1 cellular context compared by ENCODE assay signal in the genomic region with DNA sequence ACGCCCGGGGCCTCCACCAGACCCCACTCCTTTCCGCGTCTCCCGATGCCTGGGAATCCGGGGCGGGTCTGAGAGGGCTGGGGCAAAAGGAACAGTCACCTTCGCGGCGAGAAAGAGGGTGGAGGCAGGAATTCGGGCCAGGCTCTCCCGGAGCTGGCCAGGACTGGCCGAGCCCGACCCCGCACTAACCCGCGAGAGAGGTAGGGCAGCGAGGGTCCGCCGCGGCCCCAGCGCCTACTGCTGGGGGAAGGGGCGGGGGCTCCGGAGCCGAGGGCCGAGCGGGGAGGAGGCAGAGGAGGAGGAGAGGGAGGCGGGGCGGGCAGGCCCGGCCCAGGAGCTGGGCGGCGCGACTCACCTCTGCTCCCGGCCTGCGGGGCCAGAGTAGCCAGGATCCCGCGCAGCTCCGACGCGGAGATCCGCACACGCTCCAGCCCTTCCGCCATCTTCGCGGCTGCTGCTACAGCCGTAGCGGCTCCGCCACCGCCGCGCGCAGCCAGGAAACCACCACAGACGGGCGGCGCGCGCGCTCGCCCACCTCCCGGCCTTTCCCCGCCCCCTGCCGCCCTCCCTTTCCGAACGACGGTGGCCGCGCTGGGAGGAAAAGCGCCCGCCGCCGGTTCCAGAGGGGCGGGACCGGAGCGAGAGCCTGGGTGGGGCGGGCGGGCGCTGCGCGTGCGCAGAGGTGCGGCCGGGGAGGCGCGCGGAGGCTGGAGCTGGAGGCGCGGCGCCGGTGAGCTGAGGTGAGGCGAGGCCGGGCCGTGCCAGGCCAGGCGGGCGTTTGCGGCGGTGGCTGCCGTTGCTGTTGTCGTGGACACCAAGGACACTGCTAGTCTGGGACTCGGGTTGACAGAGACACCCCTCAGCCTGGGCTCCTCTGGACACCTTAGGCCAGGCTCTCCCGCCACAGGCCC.
A peak's percentile ranks its signal among the peaks of the same experiment; 100 is the strongest.
TF ChIP-seq lines count a peak whose summit lies in the region.

A gene (minus strand): TSS at position 508 of the 911 bp plus-strand sequence. CDS start 65 bp downstream, at position 443.
A gene with protein sequence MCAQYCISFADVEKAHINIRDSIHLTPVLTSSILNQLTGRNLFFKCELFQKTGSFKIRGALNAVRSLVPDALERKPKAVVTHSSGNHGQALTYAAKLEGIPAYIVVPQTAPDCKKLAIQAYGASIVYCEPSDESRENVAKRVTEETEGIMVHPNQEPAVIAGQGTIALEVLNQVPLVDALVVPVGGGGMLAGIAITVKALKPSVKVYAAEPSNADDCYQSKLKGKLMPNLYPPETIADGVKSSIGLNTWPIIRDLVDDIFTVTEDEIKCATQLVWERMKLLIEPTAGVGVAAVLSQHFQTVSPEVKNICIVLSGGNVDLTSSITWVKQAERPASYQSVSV (plus strand): TSS at position 673 of the 911 bp plus-strand sequence. CDS start 11,611 bp downstream, outside the sequence.

TF ChIP-seq in GM12878, 131 proteins besides CTCF, POLR2A, EP300 and RAD21 (continued from another document):
- TF ChIP-seq, protein P1, sequence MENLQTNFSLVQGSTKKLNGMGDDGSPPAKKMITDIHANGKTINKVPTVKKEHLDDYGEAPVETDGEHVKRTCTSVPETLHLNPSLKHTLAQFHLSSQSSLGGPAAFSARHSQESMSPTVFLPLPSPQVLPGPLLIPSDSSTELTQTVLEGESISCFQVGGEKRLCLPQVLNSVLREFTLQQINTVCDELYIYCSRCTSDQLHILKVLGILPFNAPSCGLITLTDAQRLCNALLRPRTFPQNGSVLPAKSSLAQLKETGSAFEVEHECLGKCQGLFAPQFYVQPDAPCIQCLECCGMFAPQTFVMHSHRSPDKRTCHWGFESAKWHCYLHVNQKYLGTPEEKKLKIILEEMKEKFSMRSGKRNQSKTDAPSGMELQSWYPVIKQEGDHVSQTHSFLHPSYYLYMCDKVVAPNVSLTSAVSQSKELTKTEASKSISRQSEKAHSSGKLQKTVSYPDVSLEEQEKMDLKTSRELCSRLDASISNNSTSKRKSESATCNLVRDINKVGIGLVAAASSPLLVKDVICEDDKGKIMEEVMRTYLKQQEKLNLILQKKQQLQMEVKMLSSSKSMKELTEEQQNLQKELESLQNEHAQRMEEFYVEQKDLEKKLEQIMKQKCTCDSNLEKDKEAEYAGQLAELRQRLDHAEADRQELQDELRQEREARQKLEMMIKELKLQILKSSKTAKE (IDR thresholded peaks at IDR 0.05; ENCODE audit: low read depth, poor library complexity, severe bottlenecking), result no peak
- TF ChIP-seq, protein P2, sequence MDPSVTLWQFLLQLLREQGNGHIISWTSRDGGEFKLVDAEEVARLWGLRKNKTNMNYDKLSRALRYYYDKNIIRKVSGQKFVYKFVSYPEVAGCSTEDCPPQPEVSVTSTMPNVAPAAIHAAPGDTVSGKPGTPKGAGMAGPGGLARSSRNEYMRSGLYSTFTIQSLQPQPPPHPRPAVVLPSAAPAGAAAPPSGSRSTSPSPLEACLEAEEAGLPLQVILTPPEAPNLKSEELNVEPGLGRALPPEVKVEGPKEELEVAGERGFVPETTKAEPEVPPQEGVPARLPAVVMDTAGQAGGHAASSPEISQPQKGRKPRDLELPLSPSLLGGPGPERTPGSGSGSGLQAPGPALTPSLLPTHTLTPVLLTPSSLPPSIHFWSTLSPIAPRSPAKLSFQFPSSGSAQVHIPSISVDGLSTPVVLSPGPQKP (IDR thresholded peaks at IDR 0.05; ENCODE audit: low read depth, low read length), result no peak
- TF ChIP-seq YY1 (IDR thresholded peaks at IDR 0.05; ENCODE audit: low read depth, low read length) (peak; percentile 93), STAT3 (IDR thresholded peaks at IDR 0.05; ENCODE audit: low read depth, low read length) (no peak), SMAD5 (IDR thresholded peaks at IDR 0.05; ENCODE audit: low read depth) (0 out of 2 replicates have a peak, but pooled peaks have one; percentile 55), MTA3 (IDR thresholded peaks at IDR 0.05; ENCODE audit: borderline replicate concordance, low read length) (no peak), ZNF384 (IDR thresholded peaks at IDR 0.05; ENCODE audit: borderline replicate concordance, low read depth, low read length) (no peak), SMARCA5 (IDR thresholded peaks at IDR 0.05) (peak; percentile 94), HDGF (IDR thresholded peaks at IDR 0.05) (no peak), PAX8 (IDR thresholded peaks at IDR 0.05) (no peak), JUNB (IDR thresholded peaks at IDR 0.05) (no peak), TARDBP (IDR thresholded peaks at IDR 0.05; ENCODE audit: borderline replicate concordance) (no peak), ZNF622 (IDR thresholded peaks at IDR 0.05) (no peak), SREBF2 (IDR thresholded peaks at IDR 0.05; ENCODE audit: low read length) (no peak), NR2C1 (IDR thresholded peaks at IDR 0.05) (no peak), TCF12 (IDR thresholded peaks at IDR 0.05; ENCODE audit: low read depth, low read length) (no peak)
- TF ChIP-seq, protein P3, sequence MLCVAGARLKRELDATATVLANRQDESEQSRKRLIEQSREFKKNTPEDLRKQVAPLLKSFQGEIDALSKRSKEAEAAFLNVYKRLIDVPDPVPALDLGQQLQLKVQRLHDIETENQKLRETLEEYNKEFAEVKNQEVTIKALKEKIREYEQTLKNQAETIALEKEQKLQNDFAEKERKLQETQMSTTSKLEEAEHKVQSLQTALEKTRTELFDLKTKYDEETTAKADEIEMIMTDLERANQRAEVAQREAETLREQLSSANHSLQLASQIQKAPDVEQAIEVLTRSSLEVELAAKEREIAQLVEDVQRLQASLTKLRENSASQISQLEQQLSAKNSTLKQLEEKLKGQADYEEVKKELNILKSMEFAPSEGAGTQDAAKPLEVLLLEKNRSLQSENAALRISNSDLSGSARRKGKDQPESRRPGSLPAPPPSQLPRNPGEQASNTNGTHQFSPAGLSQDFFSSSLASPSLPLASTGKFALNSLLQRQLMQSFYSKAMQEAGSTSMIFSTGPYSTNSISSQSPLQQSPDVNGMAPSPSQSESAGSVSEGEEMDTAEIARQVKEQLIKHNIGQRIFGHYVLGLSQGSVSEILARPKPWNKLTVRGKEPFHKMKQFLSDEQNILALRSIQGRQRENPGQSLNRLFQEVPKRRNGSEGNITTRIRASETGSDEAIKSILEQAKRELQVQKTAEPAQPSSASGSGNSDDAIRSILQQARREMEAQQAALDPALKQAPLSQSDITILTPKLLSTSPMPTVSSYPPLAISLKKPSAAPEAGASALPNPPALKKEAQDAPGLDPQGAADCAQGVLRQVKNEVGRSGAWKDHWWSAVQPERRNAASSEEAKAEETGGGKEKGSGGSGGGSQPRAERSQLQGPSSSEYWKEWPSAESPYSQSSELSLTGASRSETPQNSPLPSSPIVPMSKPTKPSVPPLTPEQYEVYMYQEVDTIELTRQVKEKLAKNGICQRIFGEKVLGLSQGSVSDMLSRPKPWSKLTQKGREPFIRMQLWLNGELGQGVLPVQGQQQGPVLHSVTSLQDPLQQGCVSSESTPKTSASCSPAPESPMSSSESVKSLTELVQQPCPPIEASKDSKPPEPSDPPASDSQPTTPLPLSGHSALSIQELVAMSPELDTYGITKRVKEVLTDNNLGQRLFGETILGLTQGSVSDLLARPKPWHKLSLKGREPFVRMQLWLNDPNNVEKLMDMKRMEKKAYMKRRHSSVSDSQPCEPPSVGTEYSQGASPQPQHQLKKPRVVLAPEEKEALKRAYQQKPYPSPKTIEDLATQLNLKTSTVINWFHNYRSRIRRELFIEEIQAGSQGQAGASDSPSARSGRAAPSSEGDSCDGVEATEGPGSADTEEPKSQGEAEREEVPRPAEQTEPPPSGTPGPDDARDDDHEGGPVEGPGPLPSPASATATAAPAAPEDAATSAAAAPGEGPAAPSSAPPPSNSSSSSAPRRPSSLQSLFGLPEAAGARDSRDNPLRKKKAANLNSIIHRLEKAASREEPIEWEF (IDR thresholded peaks at IDR 0.05; ENCODE audit: insufficient replicate concordance, low read depth, low read length), result no peak
- TF ChIP-seq, protein P4, sequence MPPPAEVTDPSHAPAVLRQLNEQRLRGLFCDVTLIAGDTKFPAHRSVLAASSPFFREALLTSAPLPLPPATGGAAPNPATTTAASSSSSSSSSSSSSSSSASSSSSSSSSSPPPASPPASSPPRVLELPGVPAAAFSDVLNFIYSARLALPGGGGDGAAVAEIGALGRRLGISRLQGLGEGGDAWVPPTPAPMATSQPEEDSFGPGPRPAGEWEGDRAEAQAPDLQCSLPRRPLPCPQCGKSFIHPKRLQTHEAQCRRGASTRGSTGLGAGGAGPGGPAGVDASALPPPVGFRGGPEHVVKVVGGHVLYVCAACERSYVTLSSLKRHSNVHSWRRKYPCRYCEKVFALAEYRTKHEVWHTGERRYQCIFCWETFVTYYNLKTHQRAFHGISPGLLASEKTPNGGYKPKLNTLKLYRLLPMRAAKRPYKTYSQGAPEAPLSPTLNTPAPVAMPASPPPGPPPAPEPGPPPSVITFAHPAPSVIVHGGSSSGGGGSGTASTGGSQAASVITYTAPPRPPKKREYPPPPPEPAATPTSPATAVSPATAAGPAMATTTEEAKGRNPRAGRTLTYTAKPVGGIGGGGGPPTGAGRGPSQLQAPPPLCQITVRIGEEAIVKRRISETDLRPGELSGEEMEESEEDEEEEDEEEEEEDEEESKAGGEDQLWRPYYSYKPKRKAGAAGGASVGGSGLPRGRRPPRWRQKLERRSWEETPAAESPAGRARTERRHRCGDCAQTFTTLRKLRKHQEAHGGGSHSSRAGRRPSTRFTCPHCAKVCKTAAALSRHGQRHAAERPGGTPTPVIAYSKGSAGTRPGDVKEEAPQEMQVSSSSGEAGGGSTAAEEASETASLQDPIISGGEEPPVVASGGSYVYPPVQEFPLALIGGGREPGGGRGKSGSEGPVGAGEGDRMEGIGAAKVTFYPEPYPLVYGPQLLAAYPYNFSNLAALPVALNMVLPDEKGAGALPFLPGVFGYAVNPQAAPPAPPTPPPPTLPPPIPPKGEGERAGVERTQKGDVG (CRISPR knock-in tag; IDR thresholded peaks at IDR 0.05), result no peak
- TF ChIP-seq, protein P5, sequence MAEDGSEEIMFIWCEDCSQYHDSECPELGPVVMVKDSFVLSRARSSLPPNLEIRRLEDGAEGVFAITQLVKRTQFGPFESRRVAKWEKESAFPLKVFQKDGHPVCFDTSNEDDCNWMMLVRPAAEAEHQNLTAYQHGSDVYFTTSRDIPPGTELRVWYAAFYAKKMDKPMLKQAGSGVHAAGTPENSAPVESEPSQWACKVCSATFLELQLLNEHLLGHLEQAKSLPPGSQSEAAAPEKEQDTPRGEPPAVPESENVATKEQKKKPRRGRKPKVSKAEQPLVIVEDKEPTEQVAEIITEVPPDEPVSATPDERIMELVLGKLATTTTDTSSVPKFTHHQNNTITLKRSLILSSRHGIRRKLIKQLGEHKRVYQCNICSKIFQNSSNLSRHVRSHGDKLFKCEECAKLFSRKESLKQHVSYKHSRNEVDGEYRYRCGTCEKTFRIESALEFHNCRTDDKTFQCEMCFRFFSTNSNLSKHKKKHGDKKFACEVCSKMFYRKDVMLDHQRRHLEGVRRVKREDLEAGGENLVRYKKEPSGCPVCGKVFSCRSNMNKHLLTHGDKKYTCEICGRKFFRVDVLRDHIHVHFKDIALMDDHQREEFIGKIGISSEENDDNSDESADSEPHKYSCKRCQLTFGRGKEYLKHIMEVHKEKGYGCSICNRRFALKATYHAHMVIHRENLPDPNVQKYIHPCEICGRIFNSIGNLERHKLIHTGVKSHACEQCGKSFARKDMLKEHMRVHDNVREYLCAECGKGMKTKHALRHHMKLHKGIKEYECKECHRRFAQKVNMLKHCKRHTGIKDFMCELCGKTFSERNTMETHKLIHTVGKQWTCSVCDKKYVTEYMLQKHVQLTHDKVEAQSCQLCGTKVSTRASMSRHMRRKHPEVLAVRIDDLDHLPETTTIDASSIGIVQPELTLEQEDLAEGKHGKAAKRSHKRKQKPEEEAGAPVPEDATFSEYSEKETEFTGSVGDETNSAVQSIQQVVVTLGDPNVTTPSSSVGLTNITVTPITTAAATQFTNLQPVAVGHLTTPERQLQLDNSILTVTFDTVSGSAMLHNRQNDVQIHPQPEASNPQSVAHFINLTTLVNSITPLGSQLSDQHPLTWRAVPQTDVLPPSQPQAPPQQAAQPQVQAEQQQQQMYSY (CRISPR knock-in tag; IDR thresholded peaks at IDR 0.05), result no peak
- TF ChIP-seq, protein P6, sequence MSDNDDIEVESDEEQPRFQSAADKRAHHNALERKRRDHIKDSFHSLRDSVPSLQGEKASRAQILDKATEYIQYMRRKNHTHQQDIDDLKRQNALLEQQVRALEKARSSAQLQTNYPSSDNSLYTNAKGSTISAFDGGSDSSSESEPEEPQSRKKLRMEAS (IDR thresholded peaks at IDR 0.05; ENCODE audit: low read depth, low read length), result no peak
TF ChIP-seq in GM12878: peak in this region for 23.
